Comparison of ENCODE assay signal across 1 cellular context in the genomic region with DNA sequence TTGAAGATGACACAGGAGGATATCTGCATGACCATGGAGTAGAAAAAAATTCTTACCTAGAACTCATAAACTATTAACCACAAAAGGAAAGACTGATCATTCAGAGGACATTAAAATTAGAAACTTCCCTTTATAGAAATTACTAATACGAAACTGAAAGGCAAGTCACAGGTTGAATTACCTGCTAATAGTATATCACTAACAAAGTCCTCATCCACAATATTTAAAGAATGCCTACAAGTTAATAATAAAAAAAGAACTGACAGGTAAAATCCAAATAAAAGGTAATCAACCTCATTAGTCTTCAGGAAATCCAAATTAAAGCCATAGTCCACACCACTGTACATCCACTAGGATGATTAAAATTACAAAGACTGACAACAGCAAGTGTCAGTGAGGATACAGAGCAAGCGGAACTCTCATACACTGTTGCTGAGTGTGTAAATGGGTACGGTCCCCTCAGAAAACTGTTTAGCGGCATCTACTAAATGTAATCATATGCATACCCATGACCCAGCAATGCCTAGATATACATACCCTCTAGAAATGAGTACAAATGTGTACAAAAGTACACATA.
TF ChIP-seq lines count a peak whose summit lies in the region.

No MANE protein-coding gene starts in this region.

TF ChIP-seq in GM12878, 131 proteins besides CTCF, POLR2A, EP300 and RAD21 (continued from another document and continues in another):
- TF ChIP-seq, protein P1, sequence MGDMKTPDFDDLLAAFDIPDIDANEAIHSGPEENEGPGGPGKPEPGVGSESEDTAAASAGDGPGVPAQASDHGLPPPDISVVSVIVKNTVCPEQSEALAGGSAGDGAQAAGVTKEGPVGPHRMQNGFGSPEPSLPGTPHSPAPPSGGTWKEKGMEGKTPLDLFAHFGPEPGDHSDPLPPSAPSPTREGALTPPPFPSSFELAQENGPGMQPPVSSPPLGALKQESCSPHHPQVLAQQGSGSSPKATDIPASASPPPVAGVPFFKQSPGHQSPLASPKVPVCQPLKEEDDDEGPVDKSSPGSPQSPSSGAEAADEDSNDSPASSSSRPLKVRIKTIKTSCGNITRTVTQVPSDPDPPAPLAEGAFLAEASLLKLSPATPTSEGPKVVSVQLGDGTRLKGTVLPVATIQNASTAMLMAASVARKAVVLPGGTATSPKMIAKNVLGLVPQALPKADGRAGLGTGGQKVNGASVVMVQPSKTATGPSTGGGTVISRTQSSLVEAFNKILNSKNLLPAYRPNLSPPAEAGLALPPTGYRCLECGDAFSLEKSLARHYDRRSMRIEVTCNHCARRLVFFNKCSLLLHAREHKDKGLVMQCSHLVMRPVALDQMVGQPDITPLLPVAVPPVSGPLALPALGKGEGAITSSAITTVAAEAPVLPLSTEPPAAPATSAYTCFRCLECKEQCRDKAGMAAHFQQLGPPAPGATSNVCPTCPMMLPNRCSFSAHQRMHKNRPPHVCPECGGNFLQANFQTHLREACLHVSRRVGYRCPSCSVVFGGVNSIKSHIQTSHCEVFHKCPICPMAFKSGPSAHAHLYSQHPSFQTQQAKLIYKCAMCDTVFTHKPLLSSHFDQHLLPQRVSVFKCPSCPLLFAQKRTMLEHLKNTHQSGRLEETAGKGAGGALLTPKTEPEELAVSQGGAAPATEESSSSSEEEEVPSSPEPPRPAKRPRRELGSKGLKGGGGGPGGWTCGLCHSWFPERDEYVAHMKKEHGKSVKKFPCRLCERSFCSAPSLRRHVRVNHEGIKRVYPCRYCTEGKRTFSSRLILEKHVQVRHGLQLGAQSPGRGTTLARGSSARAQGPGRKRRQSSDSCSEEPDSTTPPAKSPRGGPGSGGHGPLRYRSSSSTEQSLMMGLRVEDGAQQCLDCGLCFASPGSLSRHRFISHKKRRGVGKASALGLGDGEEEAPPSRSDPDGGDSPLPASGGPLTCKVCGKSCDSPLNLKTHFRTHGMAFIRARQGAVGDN (IDR thresholded peaks at IDR 0.05): no peak
- TF ChIP-seq CHD1 (IDR thresholded peaks at IDR 0.05; ENCODE audit: low read depth, low read length) (no peak), FOXK2 (IDR thresholded peaks at IDR 0.05) (no peak), NFIC (IDR thresholded peaks at IDR 0.05; ENCODE audit: low read depth, low read length) (peak; percentile 96), STAT1 (conservative IDR thresholded peaks at IDR 0.05) (no peak), MTA2 (IDR thresholded peaks at IDR 0.05; ENCODE audit: low read depth) (peak; percentile 88), RUNX3 (IDR thresholded peaks at IDR 0.05; ENCODE audit: low read length) (peak; percentile 95), MEF2B (IDR thresholded peaks at IDR 0.05; ENCODE audit: partially characterized antibody, poor library complexity, severe bottlenecking) (peak; percentile 88), MEF2A (IDR thresholded peaks at IDR 0.05; ENCODE audit: insufficient read depth, low read depth, low read length) (peak; percentile 95), KAT2A (conservative IDR thresholded peaks at IDR 0.05; ENCODE audit: control insufficient read depth, low read depth, low read length) (no peak), HDGF (IDR thresholded peaks at IDR 0.05) (no peak), RB1 (IDR thresholded peaks at IDR 0.05; ENCODE audit: borderline replicate concordance) (no peak), CHD2 (IDR thresholded peaks at IDR 0.05; ENCODE audit: borderline replicate concordance, low read depth, low read length) (0 out of 2 replicates have a peak, but pooled peaks have one; percentile 30), MXI1 (IDR thresholded peaks at IDR 0.05; ENCODE audit: low read depth, low read length) (no peak), BCL11A (IDR thresholded peaks at IDR 0.05; ENCODE audit: low read depth, low read length) (peak; percentile 39; the same call in 1 of the 2 replicates), ATF7 (IDR thresholded peaks at IDR 0.05; ENCODE audit: low read depth) (peak; percentile 85), IKZF2 (IDR thresholded peaks at IDR 0.05) (peak; percentile 66 to 75; a peak in 3 of 4 replicates), TCF12 (IDR thresholded peaks at IDR 0.05; ENCODE audit: low read depth, low read length) (no peak), YY1 (IDR thresholded peaks at IDR 0.05; ENCODE audit: low read depth, low read length) (no peak), BACH1 (IDR thresholded peaks at IDR 0.05; ENCODE audit: borderline replicate concordance) (no peak), DPF2 (IDR thresholded peaks at IDR 0.05) (peak; percentile 19; the same call in 1 of the 2 replicates), BRCA1 (IDR thresholded peaks at IDR 0.05; ENCODE audit: low read depth, low read length) (no peak), CREM (IDR thresholded peaks at IDR 0.05; ENCODE audit: low read depth) (peak; percentile 67)
- TF ChIP-seq, protein P2, sequence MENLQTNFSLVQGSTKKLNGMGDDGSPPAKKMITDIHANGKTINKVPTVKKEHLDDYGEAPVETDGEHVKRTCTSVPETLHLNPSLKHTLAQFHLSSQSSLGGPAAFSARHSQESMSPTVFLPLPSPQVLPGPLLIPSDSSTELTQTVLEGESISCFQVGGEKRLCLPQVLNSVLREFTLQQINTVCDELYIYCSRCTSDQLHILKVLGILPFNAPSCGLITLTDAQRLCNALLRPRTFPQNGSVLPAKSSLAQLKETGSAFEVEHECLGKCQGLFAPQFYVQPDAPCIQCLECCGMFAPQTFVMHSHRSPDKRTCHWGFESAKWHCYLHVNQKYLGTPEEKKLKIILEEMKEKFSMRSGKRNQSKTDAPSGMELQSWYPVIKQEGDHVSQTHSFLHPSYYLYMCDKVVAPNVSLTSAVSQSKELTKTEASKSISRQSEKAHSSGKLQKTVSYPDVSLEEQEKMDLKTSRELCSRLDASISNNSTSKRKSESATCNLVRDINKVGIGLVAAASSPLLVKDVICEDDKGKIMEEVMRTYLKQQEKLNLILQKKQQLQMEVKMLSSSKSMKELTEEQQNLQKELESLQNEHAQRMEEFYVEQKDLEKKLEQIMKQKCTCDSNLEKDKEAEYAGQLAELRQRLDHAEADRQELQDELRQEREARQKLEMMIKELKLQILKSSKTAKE (IDR thresholded peaks at IDR 0.05; ENCODE audit: low read depth, poor library complexity, severe bottlenecking): peak; percentile 41
- TF ChIP-seq, protein P3, sequence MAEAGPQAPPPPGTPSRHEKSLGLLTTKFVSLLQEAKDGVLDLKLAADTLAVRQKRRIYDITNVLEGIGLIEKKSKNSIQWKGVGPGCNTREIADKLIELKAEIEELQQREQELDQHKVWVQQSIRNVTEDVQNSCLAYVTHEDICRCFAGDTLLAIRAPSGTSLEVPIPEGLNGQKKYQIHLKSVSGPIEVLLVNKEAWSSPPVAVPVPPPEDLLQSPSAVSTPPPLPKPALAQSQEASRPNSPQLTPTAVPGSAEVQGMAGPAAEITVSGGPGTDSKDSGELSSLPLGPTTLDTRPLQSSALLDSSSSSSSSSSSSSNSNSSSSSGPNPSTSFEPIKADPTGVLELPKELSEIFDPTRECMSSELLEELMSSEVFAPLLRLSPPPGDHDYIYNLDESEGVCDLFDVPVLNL (IDR thresholded peaks at IDR 0.05; ENCODE audit: low read depth, low read length): no peak
- TF ChIP-seq, protein P4, sequence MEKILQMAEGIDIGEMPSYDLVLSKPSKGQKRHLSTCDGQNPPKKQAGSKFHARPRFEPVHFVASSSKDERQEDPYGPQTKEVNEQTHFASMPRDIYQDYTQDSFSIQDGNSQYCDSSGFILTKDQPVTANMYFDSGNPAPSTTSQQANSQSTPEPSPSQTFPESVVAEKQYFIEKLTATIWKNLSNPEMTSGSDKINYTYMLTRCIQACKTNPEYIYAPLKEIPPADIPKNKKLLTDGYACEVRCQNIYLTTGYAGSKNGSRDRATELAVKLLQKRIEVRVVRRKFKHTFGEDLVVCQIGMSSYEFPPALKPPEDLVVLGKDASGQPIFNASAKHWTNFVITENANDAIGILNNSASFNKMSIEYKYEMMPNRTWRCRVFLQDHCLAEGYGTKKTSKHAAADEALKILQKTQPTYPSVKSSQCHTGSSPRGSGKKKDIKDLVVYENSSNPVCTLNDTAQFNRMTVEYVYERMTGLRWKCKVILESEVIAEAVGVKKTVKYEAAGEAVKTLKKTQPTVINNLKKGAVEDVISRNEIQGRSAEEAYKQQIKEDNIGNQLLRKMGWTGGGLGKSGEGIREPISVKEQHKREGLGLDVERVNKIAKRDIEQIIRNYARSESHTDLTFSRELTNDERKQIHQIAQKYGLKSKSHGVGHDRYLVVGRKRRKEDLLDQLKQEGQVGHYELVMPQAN (conservative IDR thresholded peaks at IDR 0.05): no peak
- TF ChIP-seq, protein P5, sequence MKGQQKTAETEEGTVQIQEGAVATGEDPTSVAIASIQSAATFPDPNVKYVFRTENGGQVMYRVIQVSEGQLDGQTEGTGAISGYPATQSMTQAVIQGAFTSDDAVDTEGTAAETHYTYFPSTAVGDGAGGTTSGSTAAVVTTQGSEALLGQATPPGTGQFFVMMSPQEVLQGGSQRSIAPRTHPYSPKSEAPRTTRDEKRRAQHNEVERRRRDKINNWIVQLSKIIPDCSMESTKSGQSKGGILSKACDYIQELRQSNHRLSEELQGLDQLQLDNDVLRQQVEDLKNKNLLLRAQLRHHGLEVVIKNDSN (IDR thresholded peaks at IDR 0.05; ENCODE audit: borderline replicate concordance, extremely low read length, insufficient read depth, low read depth, low read length): no peak
- TF ChIP-seq, protein P6, sequence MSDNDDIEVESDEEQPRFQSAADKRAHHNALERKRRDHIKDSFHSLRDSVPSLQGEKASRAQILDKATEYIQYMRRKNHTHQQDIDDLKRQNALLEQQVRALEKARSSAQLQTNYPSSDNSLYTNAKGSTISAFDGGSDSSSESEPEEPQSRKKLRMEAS (IDR thresholded peaks at IDR 0.05; ENCODE audit: low read depth, low read length): no peak
- TF ChIP-seq, protein P7, sequence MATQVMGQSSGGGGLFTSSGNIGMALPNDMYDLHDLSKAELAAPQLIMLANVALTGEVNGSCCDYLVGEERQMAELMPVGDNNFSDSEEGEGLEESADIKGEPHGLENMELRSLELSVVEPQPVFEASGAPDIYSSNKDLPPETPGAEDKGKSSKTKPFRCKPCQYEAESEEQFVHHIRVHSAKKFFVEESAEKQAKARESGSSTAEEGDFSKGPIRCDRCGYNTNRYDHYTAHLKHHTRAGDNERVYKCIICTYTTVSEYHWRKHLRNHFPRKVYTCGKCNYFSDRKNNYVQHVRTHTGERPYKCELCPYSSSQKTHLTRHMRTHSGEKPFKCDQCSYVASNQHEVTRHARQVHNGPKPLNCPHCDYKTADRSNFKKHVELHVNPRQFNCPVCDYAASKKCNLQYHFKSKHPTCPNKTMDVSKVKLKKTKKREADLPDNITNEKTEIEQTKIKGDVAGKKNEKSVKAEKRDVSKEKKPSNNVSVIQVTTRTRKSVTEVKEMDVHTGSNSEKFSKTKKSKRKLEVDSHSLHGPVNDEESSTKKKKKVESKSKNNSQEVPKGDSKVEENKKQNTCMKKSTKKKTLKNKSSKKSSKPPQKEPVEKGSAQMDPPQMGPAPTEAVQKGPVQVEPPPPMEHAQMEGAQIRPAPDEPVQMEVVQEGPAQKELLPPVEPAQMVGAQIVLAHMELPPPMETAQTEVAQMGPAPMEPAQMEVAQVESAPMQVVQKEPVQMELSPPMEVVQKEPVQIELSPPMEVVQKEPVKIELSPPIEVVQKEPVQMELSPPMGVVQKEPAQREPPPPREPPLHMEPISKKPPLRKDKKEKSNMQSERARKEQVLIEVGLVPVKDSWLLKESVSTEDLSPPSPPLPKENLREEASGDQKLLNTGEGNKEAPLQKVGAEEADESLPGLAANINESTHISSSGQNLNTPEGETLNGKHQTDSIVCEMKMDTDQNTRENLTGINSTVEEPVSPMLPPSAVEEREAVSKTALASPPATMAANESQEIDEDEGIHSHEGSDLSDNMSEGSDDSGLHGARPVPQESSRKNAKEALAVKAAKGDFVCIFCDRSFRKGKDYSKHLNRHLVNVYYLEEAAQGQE (IDR thresholded peaks at IDR 0.05; ENCODE audit: low read depth, low read length): no peak
- TF ChIP-seq, protein P8, sequence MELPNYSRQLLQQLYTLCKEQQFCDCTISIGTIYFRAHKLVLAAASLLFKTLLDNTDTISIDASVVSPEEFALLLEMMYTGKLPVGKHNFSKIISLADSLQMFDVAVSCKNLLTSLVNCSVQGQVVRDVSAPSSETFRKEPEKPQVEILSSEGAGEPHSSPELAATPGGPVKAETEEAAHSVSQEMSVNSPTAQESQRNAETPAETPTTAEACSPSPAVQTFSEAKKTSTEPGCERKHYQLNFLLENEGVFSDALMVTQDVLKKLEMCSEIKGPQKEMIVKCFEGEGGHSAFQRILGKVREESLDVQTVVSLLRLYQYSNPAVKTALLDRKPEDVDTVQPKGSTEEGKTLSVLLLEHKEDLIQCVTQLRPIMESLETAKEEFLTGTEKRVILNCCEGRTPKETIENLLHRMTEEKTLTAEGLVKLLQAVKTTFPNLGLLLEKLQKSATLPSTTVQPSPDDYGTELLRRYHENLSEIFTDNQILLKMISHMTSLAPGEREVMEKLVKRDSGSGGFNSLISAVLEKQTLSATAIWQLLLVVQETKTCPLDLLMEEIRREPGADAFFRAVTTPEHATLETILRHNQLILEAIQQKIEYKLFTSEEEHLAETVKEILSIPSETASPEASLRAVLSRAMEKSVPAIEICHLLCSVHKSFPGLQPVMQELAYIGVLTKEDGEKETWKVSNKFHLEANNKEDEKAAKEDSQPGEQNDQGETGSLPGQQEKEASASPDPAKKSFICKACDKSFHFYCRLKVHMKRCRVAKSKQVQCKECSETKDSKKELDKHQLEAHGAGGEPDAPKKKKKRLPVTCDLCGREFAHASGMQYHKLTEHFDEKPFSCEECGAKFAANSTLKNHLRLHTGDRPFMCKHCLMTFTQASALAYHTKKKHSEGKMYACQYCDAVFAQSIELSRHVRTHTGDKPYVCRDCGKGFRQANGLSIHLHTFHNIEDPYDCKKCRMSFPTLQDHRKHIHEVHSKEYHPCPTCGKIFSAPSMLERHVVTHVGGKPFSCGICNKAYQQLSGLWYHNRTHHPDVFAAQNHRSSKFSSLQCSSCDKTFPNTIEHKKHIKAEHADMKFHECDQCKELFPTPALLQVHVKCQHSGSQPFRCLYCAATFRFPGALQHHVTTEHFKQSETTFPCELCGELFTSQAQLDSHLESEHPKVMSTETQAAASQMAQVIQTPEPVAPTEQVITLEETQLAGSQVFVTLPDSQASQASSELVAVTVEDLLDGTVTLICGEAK (IDR thresholded peaks at IDR 0.05; ENCODE audit: borderline replicate concordance): no peak
- TF ChIP-seq, protein P9, sequence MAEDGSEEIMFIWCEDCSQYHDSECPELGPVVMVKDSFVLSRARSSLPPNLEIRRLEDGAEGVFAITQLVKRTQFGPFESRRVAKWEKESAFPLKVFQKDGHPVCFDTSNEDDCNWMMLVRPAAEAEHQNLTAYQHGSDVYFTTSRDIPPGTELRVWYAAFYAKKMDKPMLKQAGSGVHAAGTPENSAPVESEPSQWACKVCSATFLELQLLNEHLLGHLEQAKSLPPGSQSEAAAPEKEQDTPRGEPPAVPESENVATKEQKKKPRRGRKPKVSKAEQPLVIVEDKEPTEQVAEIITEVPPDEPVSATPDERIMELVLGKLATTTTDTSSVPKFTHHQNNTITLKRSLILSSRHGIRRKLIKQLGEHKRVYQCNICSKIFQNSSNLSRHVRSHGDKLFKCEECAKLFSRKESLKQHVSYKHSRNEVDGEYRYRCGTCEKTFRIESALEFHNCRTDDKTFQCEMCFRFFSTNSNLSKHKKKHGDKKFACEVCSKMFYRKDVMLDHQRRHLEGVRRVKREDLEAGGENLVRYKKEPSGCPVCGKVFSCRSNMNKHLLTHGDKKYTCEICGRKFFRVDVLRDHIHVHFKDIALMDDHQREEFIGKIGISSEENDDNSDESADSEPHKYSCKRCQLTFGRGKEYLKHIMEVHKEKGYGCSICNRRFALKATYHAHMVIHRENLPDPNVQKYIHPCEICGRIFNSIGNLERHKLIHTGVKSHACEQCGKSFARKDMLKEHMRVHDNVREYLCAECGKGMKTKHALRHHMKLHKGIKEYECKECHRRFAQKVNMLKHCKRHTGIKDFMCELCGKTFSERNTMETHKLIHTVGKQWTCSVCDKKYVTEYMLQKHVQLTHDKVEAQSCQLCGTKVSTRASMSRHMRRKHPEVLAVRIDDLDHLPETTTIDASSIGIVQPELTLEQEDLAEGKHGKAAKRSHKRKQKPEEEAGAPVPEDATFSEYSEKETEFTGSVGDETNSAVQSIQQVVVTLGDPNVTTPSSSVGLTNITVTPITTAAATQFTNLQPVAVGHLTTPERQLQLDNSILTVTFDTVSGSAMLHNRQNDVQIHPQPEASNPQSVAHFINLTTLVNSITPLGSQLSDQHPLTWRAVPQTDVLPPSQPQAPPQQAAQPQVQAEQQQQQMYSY (CRISPR knock-in tag; IDR thresholded peaks at IDR 0.05): no peak
